22 cellular contexts compared by ENCODE assay signal in the genomic region with DNA sequence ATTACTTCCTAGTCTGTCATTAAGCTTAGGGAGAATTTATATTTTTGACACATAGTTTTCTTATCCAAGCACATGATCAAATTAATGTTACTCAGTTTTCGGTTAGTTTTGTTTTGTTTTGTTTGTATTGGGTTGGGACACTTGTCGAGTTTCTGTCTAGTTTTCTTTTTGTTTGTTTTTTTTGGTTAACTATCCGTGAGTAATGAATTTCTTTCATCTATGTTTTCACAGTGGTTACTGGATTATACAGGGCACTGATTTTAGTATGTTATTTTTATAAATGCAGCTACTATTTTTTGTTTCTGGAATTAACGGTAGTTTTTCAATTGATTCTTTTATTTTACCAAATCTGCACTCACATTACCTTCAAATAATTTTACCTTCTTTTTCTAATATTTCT. TPM values are rescaled to one million over a fixed set of nuclear protein-coding genes. Genes with fewer than 3 reads are reported as not detected.
DNase-seq lines count a peak whose midpoint lies in the region; ATAC-seq and TF ChIP-seq lines count a peak whose summit lies in the region.
"Had no signal": no experiment of that assay in that cellular context is flagged by ENCODE, and none has a peak within 500 bp of the region (broad histone marks: within the 10 kb centered on the region; RNA-seq: fewer than 3 reads in every experiment).

No MANE protein-coding gene starts in this region.

- ATAC-seq in activated T-cell treated with anti-CD3 and anti-CD28 coated beads, Interleukin-2, amount 50 U/mL, for 4 hours, result no peak
- peak; percentile 17 for ATAC-seq in effector memory CD8-positive, alpha-beta T cell (replicated peaks)
- no peak for ATAC-seq in SK-N-SH treated with all-trans-retinoic acid at 6 μM for 48 hours
- no peak for ATAC-seq in HG03175 (IDR thresholded peaks at IDR 0.05; ENCODE audit: unreplicated experiment)

- peak overlapping the region; percentile 33 for H3K4me3 ChIP-seq in GM12865 (ENCODE audit: low read depth, low read length)
- H3K4me3 ChIP-seq: PC-9, SJSA1 had no signal

- TF ChIP-seq CTCF in GM12865 (IDR thresholded peaks at IDR 0.05; ENCODE audit: insufficient read depth, low read depth, low read length, missing control alignments) (no peak), progenitor cell of endocrine pancreas (IDR thresholded peaks at IDR 0.05; ENCODE audit: unreplicated experiment) (no peak)

- peak overlapping the region; percentile 57 for H3K4me3 Mint-ChIP-seq in activated T-cell treated with anti-CD3 and anti-CD28 coated beads, Interleukin-2, amount 50 U/mL, for 4 hours
- H3K4me3 Mint-ChIP-seq in effector memory CD8-positive, alpha-beta T cell, result peak overlapping the region; percentile 78 to 88
- H3K4me3 Mint-ChIP-seq in progenitor cell of endocrine pancreas (ENCODE audit: low read depth), result no peak overlapping the region
- H3K4me3 Mint-ChIP-seq: HFFc6 had no signal

- no peak for DNase-seq in activated T-cell treated with anti-CD3 and anti-CD28 coated beads, Interleukin-2, amount 50 U/mL, for 4 hours
- DNase-seq in activated T-cell treated with anti-CD3 and anti-CD28 coated beads for 4 hours (no peak), GM12865 (ENCODE audit: low read depth) (no peak), progenitor cell of endocrine pancreas (ENCODE audit: low spot score, unreplicated experiment) (no peak), NCI-H1105 (lab: John Stamatoyannopoulos, UW) (no peak)
- DNase-seq in effector memory CD8-positive, alpha-beta T cell, result no peak
- DNase-seq: 8988T, DMS 273 treated with DMSO at 0.1 percent for 48 hours, HFFc6, IMR-90, Karpas-422, NCI-H1417 treated with DMSO at 0.1 percent for 48 hours, NCI-H1930, NCI-H2171, NCI-H748 treated with DMSO at 0.1 percent for 48 hours had no signal

- peaks cover 7% of the 10 kb centered on the region for H3K9me3 Mint-ChIP-seq in activated T-cell treated with anti-CD3 and anti-CD28 coated beads, Interleukin-2, amount 50 U/mL, for 4 hours
- H3K9me3 Mint-ChIP-seq in effector memory CD8-positive, alpha-beta T cell, result no peaks in the 10 kb centered on the region
- no peaks in the 10 kb centered on the region for H3K9me3 Mint-ChIP-seq in progenitor cell of endocrine pancreas (ENCODE audit: low read depth)
- H3K9me3 Mint-ChIP-seq: HFFc6 had no signal

- H3K36me3 Mint-ChIP-seq in activated T-cell treated with anti-CD3 and anti-CD28 coated beads, Interleukin-2, amount 50 U/mL, for 4 hours (ENCODE audit: insufficient read depth), result no peaks in the 10 kb centered on the region
- peaks cover 17% of the 10 kb centered on the region for H3K36me3 Mint-ChIP-seq in effector memory CD8-positive, alpha-beta T cell (ENCODE audit: insufficient read depth)
- H3K36me3 Mint-ChIP-seq in progenitor cell of endocrine pancreas (ENCODE audit: insufficient read depth), result no peaks in the 10 kb centered on the region

- H3K27ac Mint-ChIP-seq in effector memory CD8-positive, alpha-beta T cell, result peak overlapping the region; percentile 82 to 91
- peak overlapping the region; percentile 45 for H3K27ac Mint-ChIP-seq in progenitor cell of endocrine pancreas
- H3K27ac Mint-ChIP-seq: HFFc6 had no signal

- peaks cover 3% of the 10 kb centered on the region for H3K27me3 Mint-ChIP-seq in activated T-cell treated with anti-CD3 and anti-CD28 coated beads, Interleukin-2, amount 50 U/mL, for 4 hours (ENCODE audit: low read depth)
- H3K27me3 Mint-ChIP-seq in effector memory CD8-positive, alpha-beta T cell, result no peaks in the 10 kb centered on the region
- no peaks in the 10 kb centered on the region for H3K27me3 Mint-ChIP-seq in progenitor cell of endocrine pancreas

- peaks cover 4% of the 10 kb centered on the region for H3K4me1 Mint-ChIP-seq in activated T-cell treated with anti-CD3 and anti-CD28 coated beads, Interleukin-2, amount 50 U/mL, for 4 hours (ENCODE audit: low read depth)
- H3K4me1 Mint-ChIP-seq in effector memory CD8-positive, alpha-beta T cell (ENCODE audit: low read depth in 2 of 2), result peaks cover 6 to 22% of the 10 kb centered on the region in 2 donors
- no peaks in the 10 kb centered on the region for H3K4me1 Mint-ChIP-seq in progenitor cell of endocrine pancreas (ENCODE audit: low read depth)

TF ChIP-seq in SK-N-SH treated with all-trans-retinoic acid at 6 μM for 48 hours, 23 proteins besides CTCF, POLR2A, EP300 and RAD21 (continues in another document):
- TF ChIP-seq, protein P1, sequence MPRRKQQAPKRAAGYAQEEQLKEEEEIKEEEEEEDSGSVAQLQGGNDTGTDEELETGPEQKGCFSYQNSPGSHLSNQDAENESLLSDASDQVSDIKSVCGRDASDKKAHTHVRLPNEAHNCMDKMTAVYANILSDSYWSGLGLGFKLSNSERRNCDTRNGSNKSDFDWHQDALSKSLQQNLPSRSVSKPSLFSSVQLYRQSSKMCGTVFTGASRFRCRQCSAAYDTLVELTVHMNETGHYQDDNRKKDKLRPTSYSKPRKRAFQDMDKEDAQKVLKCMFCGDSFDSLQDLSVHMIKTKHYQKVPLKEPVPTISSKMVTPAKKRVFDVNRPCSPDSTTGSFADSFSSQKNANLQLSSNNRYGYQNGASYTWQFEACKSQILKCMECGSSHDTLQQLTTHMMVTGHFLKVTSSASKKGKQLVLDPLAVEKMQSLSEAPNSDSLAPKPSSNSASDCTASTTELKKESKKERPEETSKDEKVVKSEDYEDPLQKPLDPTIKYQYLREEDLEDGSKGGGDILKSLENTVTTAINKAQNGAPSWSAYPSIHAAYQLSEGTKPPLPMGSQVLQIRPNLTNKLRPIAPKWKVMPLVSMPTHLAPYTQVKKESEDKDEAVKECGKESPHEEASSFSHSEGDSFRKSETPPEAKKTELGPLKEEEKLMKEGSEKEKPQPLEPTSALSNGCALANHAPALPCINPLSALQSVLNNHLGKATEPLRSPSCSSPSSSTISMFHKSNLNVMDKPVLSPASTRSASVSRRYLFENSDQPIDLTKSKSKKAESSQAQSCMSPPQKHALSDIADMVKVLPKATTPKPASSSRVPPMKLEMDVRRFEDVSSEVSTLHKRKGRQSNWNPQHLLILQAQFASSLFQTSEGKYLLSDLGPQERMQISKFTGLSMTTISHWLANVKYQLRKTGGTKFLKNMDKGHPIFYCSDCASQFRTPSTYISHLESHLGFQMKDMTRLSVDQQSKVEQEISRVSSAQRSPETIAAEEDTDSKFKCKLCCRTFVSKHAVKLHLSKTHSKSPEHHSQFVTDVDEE (CRISPR knock-in tag; IDR thresholded peaks at IDR 0.05), result no peak
- no peak for TF ChIP-seq TOX (CRISPR knock-in tag; IDR thresholded peaks at IDR 0.05; ENCODE audit: borderline replicate concordance)
- no peak for TF ChIP-seq ZNF8 (CRISPR knock-in tag; IDR thresholded peaks at IDR 0.05)
- TF ChIP-seq ESRRG (CRISPR knock-in tag; IDR thresholded peaks at IDR 0.05), result no peak
- TF ChIP-seq, protein P2, sequence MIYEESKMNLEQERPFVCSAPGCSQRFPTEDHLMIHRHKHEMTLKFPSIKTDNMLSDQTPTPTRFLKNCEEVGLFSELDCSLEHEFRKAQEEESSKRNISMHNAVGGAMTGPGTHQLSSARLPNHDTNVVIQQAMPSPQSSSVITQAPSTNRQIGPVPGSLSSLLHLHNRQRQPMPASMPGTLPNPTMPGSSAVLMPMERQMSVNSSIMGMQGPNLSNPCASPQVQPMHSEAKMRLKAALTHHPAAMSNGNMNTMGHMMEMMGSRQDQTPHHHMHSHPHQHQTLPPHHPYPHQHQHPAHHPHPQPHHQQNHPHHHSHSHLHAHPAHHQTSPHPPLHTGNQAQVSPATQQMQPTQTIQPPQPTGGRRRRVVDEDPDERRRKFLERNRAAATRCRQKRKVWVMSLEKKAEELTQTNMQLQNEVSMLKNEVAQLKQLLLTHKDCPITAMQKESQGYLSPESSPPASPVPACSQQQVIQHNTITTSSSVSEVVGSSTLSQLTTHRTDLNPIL (CRISPR knock-in tag; IDR thresholded peaks at IDR 0.05; ENCODE audit: low read depth), result no peak
- no peak for TF ChIP-seq GLIS3 (CRISPR knock-in tag; IDR thresholded peaks at IDR 0.05)
- no peak for TF ChIP-seq ARNTL (CRISPR knock-in tag; IDR thresholded peaks at IDR 0.05; ENCODE audit: borderline replicate concordance, low read depth)
- TF ChIP-seq ZC3H10 (CRISPR knock-in tag; IDR thresholded peaks at IDR 0.05), result no peak
- no peak for TF ChIP-seq SNAI2 (CRISPR knock-in tag; IDR thresholded peaks at IDR 0.05)
- TF ChIP-seq, protein P3, sequence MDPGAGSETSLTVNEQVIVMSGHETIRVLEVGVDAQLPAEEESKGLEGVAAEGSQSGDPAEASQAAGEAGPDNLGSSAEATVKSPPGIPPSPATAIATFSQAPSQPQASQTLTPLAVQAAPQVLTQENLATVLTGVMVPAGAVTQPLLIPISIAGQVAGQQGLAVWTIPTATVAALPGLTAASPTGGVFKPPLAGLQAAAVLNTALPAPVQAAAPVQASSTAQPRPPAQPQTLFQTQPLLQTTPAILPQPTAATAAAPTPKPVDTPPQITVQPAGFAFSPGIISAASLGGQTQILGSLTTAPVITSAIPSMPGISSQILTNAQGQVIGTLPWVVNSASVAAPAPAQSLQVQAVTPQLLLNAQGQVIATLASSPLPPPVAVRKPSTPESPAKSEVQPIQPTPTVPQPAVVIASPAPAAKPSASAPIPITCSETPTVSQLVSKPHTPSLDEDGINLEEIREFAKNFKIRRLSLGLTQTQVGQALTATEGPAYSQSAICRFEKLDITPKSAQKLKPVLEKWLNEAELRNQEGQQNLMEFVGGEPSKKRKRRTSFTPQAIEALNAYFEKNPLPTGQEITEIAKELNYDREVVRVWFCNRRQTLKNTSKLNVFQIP (CRISPR knock-in tag; IDR thresholded peaks at IDR 0.05; ENCODE audit: borderline replicate concordance, low read depth), result no peak
- no peak for TF ChIP-seq ZFP30 (CRISPR knock-in tag; IDR thresholded peaks at IDR 0.05)

RNA-seq across cellular contexts. Expression of a gene that starts 2.7 kb away (rescaled TPM):
- not detected for total RNA-seq in activated T-cell treated with anti-CD3 and anti-CD28 coated beads, Interleukin-2, amount 50 U/mL, for 4 hours
- total RNA-seq in progenitor cell of endocrine pancreas, result not detected in 2 replicates
- total RNA-seq: H1, HFFc6, HT-29, IMR-90, PC-9, SJSA1 had no signal

RNA-seq across cellular contexts. Expression of a gene that starts 39.2 kb away (rescaled TPM):
- 10 to 100 TPM in 1 of 3 donors, 1 to 10 TPM in 2; 8.4 to 13.7 (median 8.9) TPM for total RNA-seq in activated T-cell treated with anti-CD3 and anti-CD28 coated beads, Interleukin-2, amount 50 U/mL, for 4 hours
- not detected in 2 replicates for total RNA-seq in progenitor cell of endocrine pancreas
- total RNA-seq: H1, HFFc6, HT-29 had no signal

RNA-seq across cellular contexts. Expression of a gene that starts 51.3 kb away (rescaled TPM):
- not detected for total RNA-seq in activated T-cell treated with anti-CD3 and anti-CD28 coated beads, Interleukin-2, amount 50 U/mL, for 4 hours
- not detected in 2 replicates for total RNA-seq in progenitor cell of endocrine pancreas
- total RNA-seq: H1, HFFc6, HT-29, IMR-90, NCI-H460, PC-9, SJSA1 had no signal
